Comparison of ENCODE assay signal across 22 cellular contexts in genomic region chr12:8849785-8850184, GRCh38. TPM values are rescaled to one million over a fixed set of nuclear protein-coding genes. Genes with fewer than 3 reads are reported as not detected.
"Had no signal": no experiment of that assay in that cellular context is flagged by ENCODE, and none has a peak within 500 bp of the region (broad histone marks: within the 10 kb centered on the region; RNA-seq: fewer than 3 reads in every experiment).

No MANE protein-coding gene starts in this region.

- H3K4me3 Mint-ChIP-seq: activated naive CD4-positive, alpha-beta T cell treated with anti-CD3 and anti-CD28 coated beads, Interleukin-2, amount 50 U/mL, for 24 hours; neural crest cell; type B pancreatic cell had no signal

- H3K4me1 Mint-ChIP-seq: activated naive CD4-positive, alpha-beta T cell treated with anti-CD3 and anti-CD28 coated beads, Interleukin-2, amount 50 U/mL, for 24 hours; neural crest cell had no signal

- FAIRE-seq: astrocyte, endometrium, frontal cortex, kidney had no signal

- H3K27ac ChIP-seq: breast epithelium, coronary artery, skin epidermis, stomach, testis had no signal

- ATAC-seq: left lobe of liver, right cardiac atrium had no signal

- H3K9me3 Mint-ChIP-seq: activated naive CD4-positive, alpha-beta T cell treated with anti-CD3 and anti-CD28 coated beads, Interleukin-2, amount 50 U/mL, for 24 hours; neural crest cell; type B pancreatic cell had no signal

- H3K4me3 ChIP-seq: breast epithelium, coronary artery, skin epidermis, stomach, testis had no signal

- H3K27me3 ChIP-seq: breast epithelium, stomach, testis had no signal

- DNase-seq: activated CD4-positive, alpha-beta T cell treated with anti-CD3 and anti-CD28 coated beads, Interleukin-2, amount 50 U/mL, for 4 hours; activated gamma-delta T cell; erythroblast; head of caudate nucleus; kidney; mammary epithelial cell; right cardiac atrium; stimulated activated CD4-positive, alpha-beta T cell treated with anti-CD3 and anti-CD28 coated beads, Interleukin-2, amount 100 ng/mL, for 48 hours; stomach; testis had no signal

- H3K9me3 ChIP-seq: breast epithelium, stomach, testis had no signal

- H3K36me3 ChIP-seq: breast epithelium, stomach had no signal

- H3K27me3 Mint-ChIP-seq: type B pancreatic cell had no signal

- H3K4me1 ChIP-seq: breast epithelium had no signal

- H3K27ac Mint-ChIP-seq: activated naive CD4-positive, alpha-beta T cell treated with anti-CD3 and anti-CD28 coated beads, Interleukin-2, amount 50 U/mL, for 24 hours; progenitor cell of endocrine pancreas; type B pancreatic cell had no signal

- H3K36me3 Mint-ChIP-seq: activated naive CD4-positive, alpha-beta T cell treated with anti-CD3 and anti-CD28 coated beads, Interleukin-2, amount 50 U/mL, for 24 hours had no signal

RNA-seq across cellular contexts. Expression of gene A2ML1, which starts 27.4 kb away (rescaled TPM):
- total RNA-seq: astrocyte, kidney, left lobe of liver, neural crest cell, omental fat pad had no signal
